ENCODE assay signal across 8 cellular contexts in genomic region chr3:195687209-195687760, GRCh38. TPM values are rescaled to one million over a fixed set of nuclear protein-coding genes. Genes with fewer than 3 reads are reported as not detected.
DNase-seq lines count a peak whose midpoint lies in the region; ATAC-seq and TF ChIP-seq lines count a peak whose summit lies in the region.
"Not testable (repeated sequence)": the region's sequence is repeated elsewhere in the genome, so short reads cannot be mapped to it uniquely, and the experiment has no call there.

No MANE protein-coding gene starts in this region.

- peaks cover 65% of the 10 kb centered on the region for H3K36me3 Mint-ChIP-seq in T-helper 2 cell treated with Interferon-gamma antibody and Interleukin-4, amounts not matched to agents 5 μg/mL and 100 μg/mL, for 36 hours (ENCODE audit: low read depth)

- not testable (repeated sequence) for H3K9me2 ChIP-seq in MM.1S (replicated peaks; ENCODE audit: insufficient read depth, low read length)

- ATAC-seq in DND-41 (ENCODE audit: insufficient read depth, low read depth) (peak; percentile 56), left colon (peak; percentile 30)

- TF ChIP-seq CTCF in DND-41 (IDR thresholded peaks at IDR 0.05; ENCODE audit: borderline replicate concordance, extremely low read depth, low read length, poor library complexity, severe bottlenecking); MM.1S (IDR thresholded peaks at IDR 0.05; ENCODE audit: low read length); transverse colon (IDR thresholded peaks at IDR 0.05): not testable (repeated sequence)

- DNase-seq in DND-41 (peak; percentile 57), MM.1S (peak; percentile 22), activated T-cell treated with anti-CD3 and anti-CD28 coated beads for 48 hours (ENCODE audit: low read depth) (peak; percentile 60), left colon (peak; percentile 70), transverse colon (peak; percentile 45)
- peak; percentile 68 for DNase-seq in T-helper 2 cell treated with Interferon-gamma antibody and Interleukin-4, amounts not matched to agents 5 μg/mL and 100 μg/mL, for 36 hours (ENCODE audit: low spot score)
- DNase-seq in central memory CD4-positive, alpha-beta T cell, result peak; percentile 33
- peak; percentile 30 for DNase-seq in stimulated activated CD4-positive, alpha-beta T cell treated with anti-CD3 and anti-CD28 coated beads, Interleukin-12 subunit alpha, Interleukin-12 subunit beta, amount 100 ng/mL, for 4 hours

- not testable (repeated sequence) for H3K4me2 ChIP-seq in DND-41 (ENCODE audit: insufficient read depth, low read length); MM.1S (ENCODE audit: low read depth, low read length)

- H3K36me3 ChIP-seq in DND-41 (ENCODE audit: insufficient read depth, low read length), result peaks cover 59% of the 10 kb centered on the region
- not testable (repeated sequence) for H3K36me3 ChIP-seq in MM.1S (replicated peaks; ENCODE audit: insufficient read depth, low read length)
- peaks cover 0 to 32% (median 11%) of the 10 kb centered on the region in 4 donors for H3K36me3 ChIP-seq in transverse colon

- WGBS in transverse colon (ENCODE audit: low coverage in 1 of 2), 2 donors, result 87 to 96% methylated on average over 2 to 13 of the region's 15 CpGs

- not testable (repeated sequence) for H3K27ac ChIP-seq in DND-41 (ENCODE audit: low read length); MM.1S (ENCODE audit: low read length)
- H3K27ac ChIP-seq in transverse colon, result peak overlapping the region; percentile 9 to 72 (median 54)

- not testable (repeated sequence) for TF ChIP-seq POLR2A in transverse colon (IDR thresholded peaks at IDR 0.05)

- H4K20me1 ChIP-seq in DND-41 (ENCODE audit: insufficient read depth, low read length); MM.1S (ENCODE audit: insufficient read depth, low read length): not testable (repeated sequence)

- not testable (repeated sequence) for H3K9me3 Mint-ChIP-seq in T-helper 2 cell treated with Interferon-gamma antibody and Interleukin-4, amounts not matched to agents 5 μg/mL and 100 μg/mL, for 36 hours

- peak overlapping the region; percentile 44 for H3K27ac Mint-ChIP-seq in T-helper 2 cell treated with Interferon-gamma antibody and Interleukin-4, amounts not matched to agents 5 μg/mL and 100 μg/mL, for 36 hours

- not testable (repeated sequence) for H3K9ac ChIP-seq in DND-41 (ENCODE audit: low read depth, low read length); MM.1S (ENCODE audit: low read length)

- peaks cover 28% of the 10 kb centered on the region for H3K4me1 Mint-ChIP-seq in T-helper 2 cell treated with Interferon-gamma antibody and Interleukin-4, amounts not matched to agents 5 μg/mL and 100 μg/mL, for 36 hours (ENCODE audit: low read depth)

- H2AFZ ChIP-seq in DND-41 (ENCODE audit: low read depth, low read length); MM.1S (ENCODE audit: low read length): not testable (repeated sequence)

- H3K9me3 ChIP-seq in DND-41 (ENCODE audit: insufficient read depth, low read length, severe bottlenecking); MM.1S (replicated peaks; ENCODE audit: insufficient read depth, low read length); transverse colon: not testable (repeated sequence)

- not testable (repeated sequence) for TF ChIP-seq EP300 in transverse colon (IDR thresholded peaks at IDR 0.05; ENCODE audit: low read depth)

- H3K4me1 ChIP-seq in DND-41 (ENCODE audit: insufficient read depth, low read length); MM.1S (ENCODE audit: low read length): not testable (repeated sequence)
- H3K4me1 ChIP-seq in transverse colon, result peaks cover 0 to 34% (median 14%) of the 10 kb centered on the region in 4 donors

- H3K4me3 Mint-ChIP-seq in T-helper 2 cell treated with Interferon-gamma antibody and Interleukin-4, amounts not matched to agents 5 μg/mL and 100 μg/mL, for 36 hours, result not testable (repeated sequence)

- not testable (repeated sequence) for H3K27me3 Mint-ChIP-seq in T-helper 2 cell treated with Interferon-gamma antibody and Interleukin-4, amounts not matched to agents 5 μg/mL and 100 μg/mL, for 36 hours (ENCODE audit: low read depth)

- in situ Hi-C loops in transverse colon (cut with MboI; ENCODE audit: low pct_ligation_motif_present in 1 of 4, low pct_unique_long_range_greater_than_20kb in 1 of 4, low sequenced_read_pairs in 3 of 4), result not testable (repeated sequence)

- not testable (repeated sequence) for H3F3A ChIP-seq in MM.1S (ENCODE audit: insufficient read depth, low read length)

- not testable (repeated sequence) for H3K4me3 ChIP-seq in DND-41 (ENCODE audit: low read depth in 1 of 2, low read length in 2 of 2); MM.1S (ENCODE audit: low read length); transverse colon

- H3K79me2 ChIP-seq in DND-41 (ENCODE audit: insufficient read depth, low read length); MM.1S (ENCODE audit: low read length): not testable (repeated sequence)

- not testable (repeated sequence) for H3K27me3 ChIP-seq in DND-41 (ENCODE audit: insufficient read depth, low read length, poor library complexity); MM.1S (replicated peaks; ENCODE audit: insufficient read depth, low read length); transverse colon

- intact Hi-C loops in left colon (cut with DNase I, micrococcal nuclease); transverse colon (cut with DNase I; ENCODE audit: low total_unique reads): not testable (repeated sequence)

RNA-seq across cellular contexts. Expression of gene MUC20, which starts 33.5 kb away (rescaled TPM):
- total RNA-seq in left colon, result 100 to 1,000 TPM; 110 to 115 TPM
- 100 to 1,000 TPM in 3 of 4 donors, 10 to 100 TPM in 1; 65.9 to 321 (median 131) TPM for total RNA-seq in transverse colon
